10 cellular contexts compared by ENCODE assay signal in the genomic region with DNA sequence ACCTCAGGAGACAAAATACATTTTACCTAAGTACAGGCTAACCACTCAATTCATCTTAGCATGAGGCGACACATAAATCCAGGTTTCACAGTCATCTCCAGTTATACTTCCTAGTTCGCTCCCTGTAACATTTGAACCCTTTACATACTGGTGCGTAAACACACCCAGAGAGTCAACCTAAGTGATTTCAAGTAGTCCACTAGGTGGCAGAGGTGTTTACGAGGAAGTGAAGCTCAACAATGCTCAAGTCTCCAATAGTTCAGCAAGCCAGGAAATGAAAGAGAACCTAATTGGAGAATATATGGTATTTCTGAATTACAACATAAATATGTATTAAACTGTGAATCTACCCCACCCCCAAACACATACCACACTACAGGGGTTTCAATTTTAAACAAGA.
A peak's percentile ranks its signal among the peaks of the same experiment; 100 is the strongest.
DNase-seq lines count a peak whose midpoint lies in the region; ATAC-seq, FAIRE-seq and TF ChIP-seq lines count a peak whose summit lies in the region.
"Had no signal": no experiment of that assay in that cellular context is flagged by ENCODE, and none has a peak within 500 bp of the region (broad histone marks: within the 10 kb centered on the region; RNA-seq: fewer than 3 reads in every experiment).

No MANE protein-coding gene starts in this region.

- TF ChIP-seq CTCF in D721Med (IDR thresholded peaks at IDR 0.05; ENCODE audit: insufficient read depth, missing control alignments), result peak; percentile 4
- TF ChIP-seq CTCF in PC-3 (conservative IDR thresholded peaks at IDR 0.05; ENCODE audit: low read depth, low read length), result peak; percentile 72
- peak; percentile 27 for TF ChIP-seq CTCF in fibroblast of mammary gland (conservative IDR thresholded peaks at IDR 0.05; ENCODE audit: control insufficient read depth, insufficient read depth, low read depth, low read length)
- no peak for TF ChIP-seq CTCF in tibial artery (IDR thresholded peaks at IDR 0.05)

- no peak for FAIRE-seq in D721Med (lab: Jason Lieb, UNC)
- FAIRE-seq: G401.6 had no signal

- no peaks in the 10 kb centered on the region for H4K20me1 ChIP-seq in PC-3 (ENCODE audit: low read length)

- no peaks in the 10 kb centered on the region for H3K9me2 ChIP-seq in PC-3 (replicated peaks; ENCODE audit: low read length)

- POLR2A ChIA-PET in PC-3 (lab: Charles Lee; ENCODE audit: unreplicated experiment), result no interaction called here

- H3K4me2 ChIP-seq in PC-3 (ENCODE audit: low read length), result no peak overlapping the region

- CTCF ChIA-PET in PC-3 (lab: Charles Lee), result interaction anchor here (0.6 to 1.0 kb wide), 4 partner anchors 10 to 755 kb away, joined by 3 to 10 read pairs (median 5); no protein-coding TSS in a partner anchor

- peaks cover 9% of the 10 kb centered on the region; the same call in 1 of the 2 replicates for H3K4me1 ChIP-seq in PC-3 (ENCODE audit: insufficient read depth, low read length)
- no peaks in the 10 kb centered on the region for H3K4me1 ChIP-seq in tibial artery

- no peaks in the 10 kb centered on the region for H3F3A ChIP-seq in PC-3 (ENCODE audit: low read length, unreplicated experiment)

- H3K9me3 ChIP-seq in PC-3 (ENCODE audit: low read length) (no peaks in the 10 kb centered on the region), tibial artery (no peaks in the 10 kb centered on the region)

- no peak overlapping the region for H3K27ac ChIP-seq in PC-3 (ENCODE audit: low read length)
- no peak overlapping the region for H3K27ac ChIP-seq in tibial artery

- H3K4me3 ChIP-seq in H7 (ENCODE audit: insufficient read depth, low read depth, low read length) (no peak overlapping the region), PC-3 (ENCODE audit: low read length) (no peak overlapping the region), fibroblast of mammary gland (ENCODE audit: control insufficient read depth, low read depth, low read length) (no peak overlapping the region), tibial artery (no peak overlapping the region)

- BruUV-seq in PC-3 (replicated peaks; lab: Mats Ljungman, UMichigan), result no TSS peak

- H3K27me3 ChIP-seq in H7 (ENCODE audit: control insufficient read depth, insufficient read depth, low read length) (no peaks in the 10 kb centered on the region), PC-3 (ENCODE audit: low read length) (no peaks in the 10 kb centered on the region), tibial artery (no peaks in the 10 kb centered on the region)

- DNase-seq in D721Med (ENCODE audit: insufficient read length, low spot score) (no peak), H7 (peak; percentile 52), PC-3 (peak; percentile 68), fibroblast of mammary gland (ENCODE audit: low read depth) (peak; percentile 30), NCI-H2081 treated with DMSO at 0.1 percent for 48 hours (lab: John Stamatoyannopoulos, UW) (no peak), tibial artery (no peak), NCI-H2107 treated with DMSO at 0.1 percent for 48 hours (lab: John Stamatoyannopoulos, UW; ENCODE audit: unreplicated experiment) (no peak)
- DNase-seq: effector CD8-positive, alpha-beta T cell had no signal

- H3K36me3 ChIP-seq in H7 (replicated peaks; ENCODE audit: control insufficient read depth, insufficient read depth, low read length), result no peaks in the 10 kb centered on the region
- H3K36me3 ChIP-seq in PC-3 (ENCODE audit: low read depth, low read length), result no peaks in the 10 kb centered on the region
- no peaks in the 10 kb centered on the region for H3K36me3 ChIP-seq in tibial artery

- no peak overlapping the region for H3K9ac ChIP-seq in PC-3 (ENCODE audit: low read length)

- intact Hi-C loops in PC-3 (cut with micrococcal nuclease), result loop anchor here (1.0 to 10.0 kb wide), 2 partner anchors 59 to 794 kb away; no protein-coding TSS in a partner anchor
- intact Hi-C loops in tibial artery (cut with DNase I; ENCODE audit: low total_unique reads), result no loop called here

- H3K79me2 ChIP-seq in PC-3 (ENCODE audit: low read length), result no peaks in the 10 kb centered on the region

- peak; percentile 74; the same call in 1 of the 2 replicates for ATAC-seq in PC-3
- no peak for ATAC-seq in GM21737 (IDR thresholded peaks at IDR 0.05; ENCODE audit: unreplicated experiment)

- no peak overlapping the region for H2AFZ ChIP-seq in PC-3 (ENCODE audit: low read length)

Comparison
In these comparisons a context has a peak if more than half of its experiments do, and no peak if none do; other contexts are left out.
1. DNase-seq: peak in H7 (single experiment), PC-3 (single experiment) and fibroblast of mammary gland (single experiment); none in D721Med (single experiment), NCI-H2081 treated with DMSO at 0.1 percent for 48 hours (single experiment), tibial artery (0 of 2) and NCI-H2107 treated with DMSO at 0.1 percent for 48 hours (single experiment).
2. CTCF ChIP-seq: peak in D721Med (single experiment), PC-3 (single experiment) and fibroblast of mammary gland (single experiment); none in tibial artery (0 of 2).